In the genomic region with DNA sequence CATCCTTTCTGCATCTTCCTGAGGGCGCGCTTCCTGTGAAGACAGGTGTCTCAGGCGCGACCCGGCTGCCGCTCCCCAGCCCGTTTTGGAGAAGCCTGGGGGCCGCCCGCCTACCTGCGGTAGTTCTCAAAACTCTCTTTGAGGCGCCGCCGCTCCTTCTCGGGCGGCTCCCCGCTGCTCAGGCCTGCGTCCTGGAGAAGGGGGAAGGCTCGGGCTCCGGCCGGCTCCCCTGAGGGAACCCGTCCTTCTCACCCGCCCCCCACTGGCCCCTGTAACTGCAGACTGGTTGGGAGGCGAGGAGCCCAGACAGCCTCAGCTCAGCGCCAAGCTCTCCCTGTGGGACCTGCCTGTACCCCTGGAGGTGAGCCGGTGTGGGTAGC, we compare ENCODE assay signal across 10 cellular contexts. TPM values are rescaled to one million over a fixed set of nuclear protein-coding genes. Genes with fewer than 3 reads are reported as not detected.
A peak's percentile ranks its signal among the peaks of the same experiment; 100 is the strongest.
DNase-seq lines count a peak whose midpoint lies in the region; ATAC-seq and TF ChIP-seq lines count a peak whose summit lies in the region.
"Had no signal": no experiment of that assay in that cellular context is flagged by ENCODE, and none has a peak within 500 bp of the region (broad histone marks: within the 10 kb centered on the region; RNA-seq: fewer than 3 reads in every experiment).

No MANE protein-coding gene starts in this region.

- no peaks in the 10 kb centered on the region for H3F3A ChIP-seq in PC-3 (ENCODE audit: low read length, unreplicated experiment)
- no peaks in the 10 kb centered on the region for H3F3A ChIP-seq in smooth muscle cell (ENCODE audit: low read depth)

- H3K4me2 ChIP-seq in PC-3 (ENCODE audit: low read length) (peak overlapping the region; percentile 50), smooth muscle cell (peak overlapping the region; percentile 95)

- TSS peak; percentile 51 for BruUV-seq in PC-3 (replicated peaks; lab: Mats Ljungman, UMichigan)

- H3K27me3 Mint-ChIP-seq in activated T-cell treated with anti-CD3 and anti-CD28 coated beads, Interleukin-2, amount 50 U/mL, for 24 hours: no peaks in the 10 kb centered on the region

- no peak overlapping the region for H3K4me3 ChIP-seq in PC-3 (ENCODE audit: low read length)
- peak overlapping the region; percentile 28 for H3K4me3 ChIP-seq in choroid plexus epithelial cell (ENCODE audit: low read depth, low read length)
- H3K4me3 ChIP-seq in smooth muscle cell: no peak overlapping the region

- peaks cover 9% of the 10 kb centered on the region; the same call in 1 of the 2 replicates for H3K4me1 ChIP-seq in PC-3 (ENCODE audit: insufficient read depth, low read length)
- H3K4me1 ChIP-seq in smooth muscle cell (ENCODE audit: low read depth): no peaks in the 10 kb centered on the region
- H3K4me1 ChIP-seq: uterus had no signal

- no peaks in the 10 kb centered on the region for H3K9me3 ChIP-seq in PC-3 (ENCODE audit: low read length)
- H3K9me3 ChIP-seq in smooth muscle cell (replicated peaks; ENCODE audit: low read depth): no peaks in the 10 kb centered on the region
- H3K9me3 ChIP-seq: uterus had no signal

- no peaks in the 10 kb centered on the region for H3K9me3 Mint-ChIP-seq in activated T-cell treated with anti-CD3 and anti-CD28 coated beads, Interleukin-2, amount 50 U/mL, for 24 hours
- H3K9me3 Mint-ChIP-seq: activated naive CD4-positive, alpha-beta T cell treated with anti-CD3 and anti-CD28 coated beads, Interleukin-2, amount 50 U/mL, for 72 hours had no signal

- no peaks in the 10 kb centered on the region for H3K36me3 ChIP-seq in PC-3 (ENCODE audit: low read depth, low read length)
- H3K36me3 ChIP-seq in smooth muscle cell (ENCODE audit: low read depth): no peaks in the 10 kb centered on the region
- H3K36me3 ChIP-seq: uterus had no signal

- TF ChIP-seq CTCF in PC-3 (conservative IDR thresholded peaks at IDR 0.05; ENCODE audit: low read depth, low read length): no peak
- TF ChIP-seq CTCF in choroid plexus epithelial cell (conservative IDR thresholded peaks at IDR 0.05; ENCODE audit: low read depth, low read length): no peak
- TF ChIP-seq CTCF in smooth muscle cell (IDR thresholded peaks at IDR 0.05; ENCODE audit: borderline replicate concordance, insufficient read depth, poor library complexity, severe bottlenecking): no peak

- H3K9me2 ChIP-seq in PC-3 (replicated peaks; ENCODE audit: low read length): no peaks in the 10 kb centered on the region

- 93% methylated on average over 25 of the region's 25 CpGs for WGBS in smooth muscle cell (ENCODE audit: low lambda C conversion rate)

- H3K79me2 ChIP-seq in PC-3 (ENCODE audit: low read length) (no peaks in the 10 kb centered on the region), smooth muscle cell (ENCODE audit: low read depth) (no peaks in the 10 kb centered on the region)

- DNase-seq in activated T-cell treated with anti-CD3 and anti-CD28 coated beads, Interleukin-2, amount 50 U/mL, for 24 hours: no peak
- DNase-seq in activated T-cell treated with anti-CD3 and anti-CD28 coated beads for 4 hours (no peak), PC-3 (no peak), choroid plexus epithelial cell (ENCODE audit: low read depth) (no peak), smooth muscle cell (lab: John Stamatoyannopoulos, UW; ENCODE audit: unreplicated experiment) (no peak)

- H4K20me1 ChIP-seq in PC-3 (ENCODE audit: low read length) (no peaks in the 10 kb centered on the region), smooth muscle cell (ENCODE audit: low read depth) (peaks cover 7% of the 10 kb centered on the region)

- POLR2A ChIA-PET in PC-3 (lab: Charles Lee; ENCODE audit: unreplicated experiment): interaction anchor here (0.6 kb wide), 1 partner anchor 18 kb away, joined by 3 read pairs; no protein-coding TSS in a partner anchor

- H2AFZ ChIP-seq in PC-3 (ENCODE audit: low read length) (no peak overlapping the region), smooth muscle cell (ENCODE audit: low read depth) (no peak overlapping the region)

- CTCF ChIA-PET in PC-3 (lab: Charles Lee): no interaction called here

- no peak overlapping the region for H3K27ac ChIP-seq in PC-3 (ENCODE audit: low read length)
- H3K27ac ChIP-seq in smooth muscle cell (ENCODE audit: low read depth): no peak overlapping the region
- H3K27ac ChIP-seq: uterus had no signal

- H3K27me3 ChIP-seq in PC-3 (ENCODE audit: low read length) (no peaks in the 10 kb centered on the region), smooth muscle cell (ENCODE audit: low read depth) (no peaks in the 10 kb centered on the region)
- H3K27me3 ChIP-seq: uterus had no signal

- no peak overlapping the region for H3K9ac ChIP-seq in PC-3 (ENCODE audit: low read length)
- H3K9ac ChIP-seq in smooth muscle cell (ENCODE audit: low read depth): no peak overlapping the region

- ATAC-seq in PC-3: no peak
- no peak for ATAC-seq in HG03432 (IDR thresholded peaks at IDR 0.05; ENCODE audit: unreplicated experiment)
- no peak for ATAC-seq in GM19351 (IDR thresholded peaks at IDR 0.05; ENCODE audit: unreplicated experiment)
- ATAC-seq in GM18870 (IDR thresholded peaks at IDR 0.05; ENCODE audit: unreplicated experiment): no peak

- H3K4me1 Mint-ChIP-seq in activated T-cell treated with anti-CD3 and anti-CD28 coated beads, Interleukin-2, amount 50 U/mL, for 24 hours (ENCODE audit: low read depth): peaks cover 17% of the 10 kb centered on the region

- intact Hi-C loops in PC-3 (cut with micrococcal nuclease): no loop called here

- H3K36me3 Mint-ChIP-seq in activated T-cell treated with anti-CD3 and anti-CD28 coated beads, Interleukin-2, amount 50 U/mL, for 24 hours (ENCODE audit: low read depth): peaks cover 29% of the 10 kb centered on the region
- H3K36me3 Mint-ChIP-seq: activated naive CD4-positive, alpha-beta T cell treated with anti-CD3 and anti-CD28 coated beads, Interleukin-2, amount 50 U/mL, for 72 hours had no signal

- H3K27ac Mint-ChIP-seq in activated T-cell treated with anti-CD3 and anti-CD28 coated beads, Interleukin-2, amount 50 U/mL, for 24 hours: no peak overlapping the region

- H3K4me3 Mint-ChIP-seq in activated T-cell treated with anti-CD3 and anti-CD28 coated beads, Interleukin-2, amount 50 U/mL, for 24 hours: peak overlapping the region; percentile 44

RNA-seq across cellular contexts. Expression of a gene that starts 0.8 kb away (rescaled TPM):
- total RNA-seq in PC-3 (2014; rRNA removed) (51.4 and 64.9 TPM in 2 replicates), smooth muscle cell (9.5 and 19.0 TPM in 2 replicates)
- 31.5 and 41.5 TPM in 2 replicates for polyA plus RNA-seq in smooth muscle cell

RNA-seq across cellular contexts. Expression of a gene that starts 9.1 kb away (rescaled TPM):
- total RNA-seq in PC-3 (2014; rRNA removed) (0.52 and 1.1 TPM in 2 replicates), smooth muscle cell (0.94 and 1.2 TPM in 2 replicates)
- polyA plus RNA-seq in smooth muscle cell: 1.9 and 3.0 TPM in 2 replicates

RNA-seq across cellular contexts. Expression of a gene that starts 35.6 kb away (rescaled TPM):
- total RNA-seq in PC-3 (2014; rRNA removed): 7.5 and 7.8 TPM in 2 replicates
- 1.6 and 4.2 TPM in 2 replicates for total RNA-seq in smooth muscle cell
- 8.1 and 9.0 TPM in 2 replicates for polyA plus RNA-seq in smooth muscle cell

RNA-seq across cellular contexts. Expression of a gene that starts 37.0 kb away (rescaled TPM):
- total RNA-seq in PC-3 (2014; rRNA removed): 26.9 and 27.8 TPM in 2 replicates
- 17.1 and 21.1 TPM in 2 replicates for total RNA-seq in smooth muscle cell
- 42.8 and 45.9 TPM in 2 replicates for polyA plus RNA-seq in smooth muscle cell

RNA-seq across cellular contexts. Expression of a gene that starts 46.1 kb away (rescaled TPM):
- total RNA-seq in PC-3 (2014; rRNA removed): 32.3 and 38.3 TPM in 2 replicates
- total RNA-seq in smooth muscle cell: 28.9 and 47.6 TPM in 2 replicates
- 25.4 and 29.7 TPM in 2 replicates for polyA plus RNA-seq in smooth muscle cell
